Comparison of ENCODE assay signal across 8 cellular contexts in genomic region chr3:141686477-141687280, GRCh38. TPM values are rescaled to one million over a fixed set of nuclear protein-coding genes. Genes with fewer than 3 reads are reported as not detected.
A peak's percentile ranks its signal among the peaks of the same experiment; 100 is the strongest.
DNase-seq lines count a peak whose midpoint lies in the region; ATAC-seq, FAIRE-seq and TF ChIP-seq lines count a peak whose summit lies in the region.

No MANE protein-coding gene starts in this region.

- no peaks in the 10 kb centered on the region for H3K27me3 ChIP-seq in A673 (replicated peaks; ENCODE audit: insufficient read depth, low read depth, low read length, poor library complexity)
- H3K27me3 ChIP-seq in esophagus squamous epithelium, result no peaks in the 10 kb centered on the region

- H3K27ac ChIP-seq in A673 (ENCODE audit: low read depth, low read length, poor library complexity, severe bottlenecking) (no peak overlapping the region), esophagus squamous epithelium (peak overlapping the region; percentile 46 to 85 (median 76))

- H3K9me3 ChIP-seq in A673 (ENCODE audit: low read depth, low read length, poor library complexity, severe bottlenecking) (no peaks in the 10 kb centered on the region), esophagus squamous epithelium (no peaks in the 10 kb centered on the region)

- intact Hi-C loops in A673 (cut with micrococcal nuclease; ENCODE audit: unreplicated experiment) (no loop called here), esophagus squamous epithelium (cut with DNase I) (no loop called here)

- CTCF ChIA-PET in A673 (lab: Charles Lee), result no interaction called here

- no peak for ATAC-seq in HG03095 (IDR thresholded peaks at IDR 0.05; ENCODE audit: unreplicated experiment)

- no peak for TF ChIP-seq CTCF in A673 (conservative IDR thresholded peaks at IDR 0.05; ENCODE audit: low read depth, low read length)
- no peak for TF ChIP-seq CTCF in esophagus squamous epithelium (IDR thresholded peaks at IDR 0.05)
- TF ChIP-seq CTCF in D721Med (IDR thresholded peaks at IDR 0.05; ENCODE audit: insufficient read depth, missing control alignments), result no peak

- DNase-seq in A673 (ENCODE audit: low spot score) (peak; percentile 25), H4 (ENCODE audit: low spot score) (peak; percentile 74), SW480 (ENCODE audit: low spot score) (peak; percentile 74), esophagus squamous epithelium (lab: John Stamatoyannopoulos, UW) (no peak), nucleus accumbens (lab: John Stamatoyannopoulos, UW) (peak in 54 of 56 donors; percentile 14 to 91 (median 66)), D721Med (ENCODE audit: insufficient read length, low spot score) (no peak), cerebellar nuclear complex (lab: John Stamatoyannopoulos, UW) (no peak)

- H3K36me3 ChIP-seq in A673 (ENCODE audit: insufficient read depth, low read length, poor library complexity, severe bottlenecking) (no peaks in the 10 kb centered on the region), esophagus squamous epithelium (no peaks in the 10 kb centered on the region)

- H3K4me1 ChIP-seq in A673 (ENCODE audit: insufficient read depth, low read length, poor library complexity, severe bottlenecking), result peaks cover 3% of the 10 kb centered on the region
- peaks cover 0 to 17% (median 6%) of the 10 kb centered on the region in 3 donors for H3K4me1 ChIP-seq in esophagus squamous epithelium

- H3K4me3 ChIP-seq in A673 (ENCODE audit: low read depth, low read length, poor library complexity, severe bottlenecking), result peak overlapping the region; percentile 6
- H3K4me3 ChIP-seq in esophagus squamous epithelium, result peak overlapping the region; percentile 23 to 64 (median 36)

- TF ChIP-seq POLR2A in esophagus squamous epithelium (IDR thresholded peaks at IDR 0.05), result no peak

- BruUV-seq in A673 (replicated peaks; lab: Mats Ljungman, UMichigan), result no TSS peak

- 4 to 29% methylated on average over 3 to 8 of the region's 8 CpGs for WGBS in esophagus squamous epithelium, 2 donors

- no peak for FAIRE-seq in D721Med (lab: Jason Lieb, UNC)

- POLR2A ChIA-PET in A673 (lab: Charles Lee; ENCODE audit: low non-redundant PET), result no interaction called here

RNA-seq across cellular contexts. Expression of gene RNF7, which starts 51.4 kb away (rescaled TPM):
- total RNA-seq in A673 (2021), result 109 and 123 TPM in 2 replicates
- 161 and 206 TPM in 2 replicates for total RNA-seq in H4 (2014; rRNA removed; shearing (Covaris generic))
- total RNA-seq in esophagus squamous epithelium, result 100 to 1,000 TPM in 2 of 4 donors, 10 to 100 TPM in 2; 54.4 to 103 (median 92.4) TPM

Comparison
In these comparisons a context has a peak if more than half of its experiments do, and no peak if none do; other contexts are left out.
1. DNase-seq: peak in A673 (single experiment), H4 (single experiment), SW480 (single experiment) and nucleus accumbens (54 of 56); none in esophagus squamous epithelium (single experiment), D721Med (single experiment) and cerebellar nuclear complex (0 of 2).